20 cellular contexts compared by ENCODE assay signal in genomic region chr11:75051043-75051442, GRCh38. TPM values are rescaled to one million over a fixed set of nuclear protein-coding genes. Genes with fewer than 3 reads are reported as not detected.
DNase-seq lines count a peak whose midpoint lies in the region; ATAC-seq and TF ChIP-seq lines count a peak whose summit lies in the region.
"Had no signal": no experiment of that assay in that cellular context is flagged by ENCODE, and none has a peak within 500 bp of the region (broad histone marks: within the 10 kb centered on the region; RNA-seq: fewer than 3 reads in every experiment).

No MANE protein-coding gene starts in this region.

- H3K27ac Mint-ChIP-seq in endodermal cell: no peak overlapping the region
- peak overlapping the region; percentile 85 for H3K27ac Mint-ChIP-seq in stimulated activated memory B cell treated with anti-CD40 and anti-IgM and Interleukin-4, amounts not matched to agents 10 μg/mL and 1 μg/mL and 100 μg/mL, for 72 hours
- H3K27ac Mint-ChIP-seq: CD8-positive, alpha-beta T cell had no signal

- peaks cover 12 to 27% (median 19%) of the 10 kb centered on the region in 11 experiments for H3K9me3 ChIP-seq in BLaER1 treated with 17β-estradiol and CSF1 and Interleukin-3, amounts not matched to agents 10 nM and 100 nM (replicated peaks in 1 of 11)
- peaks cover 14% of the 10 kb centered on the region for H3K9me3 ChIP-seq in endodermal cell (ENCODE audit: control insufficient read depth, low read length)

- H3K36me3 Mint-ChIP-seq in endodermal cell (ENCODE audit: low read depth): no peaks in the 10 kb centered on the region
- peaks cover 12% of the 10 kb centered on the region for H3K36me3 Mint-ChIP-seq in stimulated activated memory B cell treated with anti-CD40 and anti-IgM and Interleukin-4, amounts not matched to agents 10 μg/mL and 1 μg/mL and 100 μg/mL, for 72 hours
- H3K36me3 Mint-ChIP-seq: CD8-positive, alpha-beta T cell had no signal

- H3K9ac ChIP-seq in BLaER1 treated with 17β-estradiol and CSF1 and Interleukin-3, amounts not matched to agents 10 nM and 100 nM: no peak overlapping the region; a peak in 1 of 22 replicates
- H3K9ac ChIP-seq in endodermal cell (ENCODE audit: extremely low read depth, low read length, poor library complexity, severe bottlenecking): no peak overlapping the region

- no peak for ATAC-seq in stimulated activated memory B cell treated with anti-CD40 and anti-IgM and Interleukin-4, amounts not matched to agents 10 μg/mL and 1 μg/mL and 100 μg/mL, for 72 hours
- ATAC-seq in GM19395 (IDR thresholded peaks at IDR 0.05; ENCODE audit: unreplicated experiment): no peak
- ATAC-seq: CD8-positive, alpha-beta T cell; PC-3 had no signal

- peak; percentile 47 for DNase-seq in M059J (ENCODE audit: low read depth)
- DNase-seq in endodermal cell: peak; percentile 43
- no peak for DNase-seq in dedifferentiated amniotic fluid mesenchymal stem cell (ENCODE audit: extremely low spot score)
- DNase-seq in DMS153 treated with DMSO at 0.1 percent for 48 hours (lab: John Stamatoyannopoulos, UW; ENCODE audit: unreplicated experiment): no peak
- DNase-seq: AML-193; CD8-positive, alpha-beta T cell; DND-41; GDM1; H7; KG1; MM.1S; NCI-H1417; NCI-H187 treated with DMSO at 0.1 percent for 48 hours; NCI-H69; PC-3; SJCRH30 had no signal

- no peak overlapping the region for H3K4me3 ChIP-seq in BLaER1 treated with 17β-estradiol and CSF1 and Interleukin-3, amounts not matched to agents 10 nM and 100 nM
- H3K4me3 ChIP-seq in endodermal cell (ENCODE audit: low read length): no peak overlapping the region
- H3K4me3 ChIP-seq: SJCRH30 had no signal

- peaks cover 4 to 34% (median 25%) of the 10 kb centered on the region in 10 experiments; a peak in 19 of 20 replicates for H3K4me1 ChIP-seq in BLaER1 treated with 17β-estradiol and CSF1 and Interleukin-3, amounts not matched to agents 10 nM and 100 nM
- no peaks in the 10 kb centered on the region for H3K4me1 ChIP-seq in endodermal cell (ENCODE audit: control insufficient read depth, insufficient read depth, low read length)
- H3K4me1 ChIP-seq: SJCRH30 had no signal

- 91 to 94% methylated on average over 5 of the region's 5 CpGs for WGBS in endodermal cell (ENCODE audit: insufficient coverage in 1 of 2, insufficient read length in 1 of 2), 2 experiments

- H3K27me3 ChIP-seq in BLaER1 treated with 17β-estradiol and CSF1 and Interleukin-3, amounts not matched to agents 10 nM and 100 nM: no peaks in the 10 kb centered on the region
- no peaks in the 10 kb centered on the region for H3K27me3 ChIP-seq in endodermal cell (ENCODE audit: control insufficient read depth, insufficient read depth, low read length, poor library complexity, severe bottlenecking)
- H3K27me3 ChIP-seq: SJCRH30 had no signal

- peaks cover 12% of the 10 kb centered on the region for H3K4me1 Mint-ChIP-seq in endodermal cell
- peaks cover 22% of the 10 kb centered on the region for H3K4me1 Mint-ChIP-seq in stimulated activated memory B cell treated with anti-CD40 and anti-IgM and Interleukin-4, amounts not matched to agents 10 μg/mL and 1 μg/mL and 100 μg/mL, for 72 hours

- H4K20me1 ChIP-seq in BLaER1 treated with 17β-estradiol and CSF1 and Interleukin-3, amounts not matched to agents 10 nM and 100 nM: no peaks in the 10 kb centered on the region

- H3K4me2 ChIP-seq in BLaER1 treated with 17β-estradiol and CSF1 and Interleukin-3, amounts not matched to agents 10 nM and 100 nM: peak overlapping the region; percentile 17 to 84 (median 64)

- H3K9me3 Mint-ChIP-seq in endodermal cell: peaks cover 14% of the 10 kb centered on the region
- peaks cover 9% of the 10 kb centered on the region for H3K9me3 Mint-ChIP-seq in stimulated activated memory B cell treated with anti-CD40 and anti-IgM and Interleukin-4, amounts not matched to agents 10 μg/mL and 1 μg/mL and 100 μg/mL, for 72 hours

- no peaks in the 10 kb centered on the region for H3K27me3 Mint-ChIP-seq in endodermal cell (ENCODE audit: insufficient read depth)
- no peaks in the 10 kb centered on the region for H3K27me3 Mint-ChIP-seq in stimulated activated memory B cell treated with anti-CD40 and anti-IgM and Interleukin-4, amounts not matched to agents 10 μg/mL and 1 μg/mL and 100 μg/mL, for 72 hours

- no peak overlapping the region for H3K4me3 Mint-ChIP-seq in endodermal cell
- H3K4me3 Mint-ChIP-seq in stimulated activated memory B cell treated with anti-CD40 and anti-IgM and Interleukin-4, amounts not matched to agents 10 μg/mL and 1 μg/mL and 100 μg/mL, for 72 hours: no peak overlapping the region
- H3K4me3 Mint-ChIP-seq: CD8-positive, alpha-beta T cell had no signal

- H3K27ac ChIP-seq in BLaER1 treated with 17β-estradiol and CSF1 and Interleukin-3, amounts not matched to agents 10 nM and 100 nM: peak overlapping the region in 8 of 11 experiments; percentile 20 to 69 (median 40); a peak in 11 of 22 replicates
- H3K27ac ChIP-seq in endodermal cell (ENCODE audit: low read depth, low read length): no peak overlapping the region
- H3K27ac ChIP-seq: SJCRH30 had no signal

- TF ChIP-seq CTCF in endodermal cell (conservative IDR thresholded peaks at IDR 0.05): no peak

- H3K36me3 ChIP-seq in BLaER1 treated with 17β-estradiol and CSF1 and Interleukin-3, amounts not matched to agents 10 nM and 100 nM: no peaks in the 10 kb centered on the region
- no peaks in the 10 kb centered on the region for H3K36me3 ChIP-seq in endodermal cell (ENCODE audit: control insufficient read depth, insufficient read depth, low read length)
- H3K36me3 ChIP-seq: SJCRH30 had no signal

RNA-seq across cellular contexts. Expression of gene OR2AT4, which starts 45.6 kb away (rescaled TPM):
- not detected in 2 replicates for total RNA-seq in M059J (2014; rRNA removed; shearing (Covaris generic))
- not detected for total RNA-seq in endodermal cell
- not detected for polyA plus RNA-seq in endodermal cell (2013, experiment 1 of 2)
- polyA plus RNA-seq in endodermal cell (2013, experiment 2 of 2): not detected
- total RNA-seq: A673; CD8-positive, alpha-beta T cell; H7; PC-3; SJCRH30 had no signal

Comparison
In these comparisons a context has a peak if more than half of its experiments do, and no peak if none do; other contexts are left out.
1. DNase-seq: peak in M059J (single experiment) and endodermal cell (single experiment); none in dedifferentiated amniotic fluid mesenchymal stem cell (single experiment) and DMS153 treated with DMSO at 0.1 percent for 48 hours (single experiment).